In the genomic region with DNA sequence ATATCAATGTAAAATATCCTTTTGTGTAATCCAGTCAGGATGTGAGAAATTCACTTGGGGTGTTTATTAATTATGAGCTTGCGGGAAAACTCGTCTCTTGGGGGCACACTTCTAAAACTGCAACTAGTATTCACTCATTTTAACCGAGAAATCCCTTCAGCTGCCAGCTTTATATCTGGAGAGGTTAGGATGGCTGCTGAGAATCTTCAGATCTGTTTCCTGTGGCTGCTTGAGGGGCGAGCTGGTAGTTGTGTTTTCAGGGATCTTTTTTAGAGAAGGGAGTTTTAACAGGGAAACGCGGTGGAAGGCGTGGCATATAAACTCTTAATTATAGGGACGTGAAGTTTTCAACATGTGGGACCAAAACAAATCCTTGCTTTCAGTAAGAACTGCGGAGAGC, we compare ENCODE assay signal across 8 cellular contexts. TPM values are rescaled to one million over a fixed set of nuclear protein-coding genes. Genes with fewer than 3 reads are reported as not detected.
DNase-seq lines count a peak whose midpoint lies in the region; ATAC-seq, FAIRE-seq and TF ChIP-seq lines count a peak whose summit lies in the region.

No MANE protein-coding gene starts in this region.

- peak overlapping the region; percentile 68; the same call in 1 of the 2 replicates for H3K56ac ChIP-seq in IMR-90 (ENCODE audit: extremely low read depth, insufficient read depth, low read length)

- FAIRE-seq in HepG2 (lab: Jason Lieb, UNC) (no peak), D721Med (lab: Jason Lieb, UNC) (no peak)

- H2BK20ac ChIP-seq in IMR-90 (ENCODE audit: low read depth, low read length), result no peak overlapping the region

- peaks cover 38% of the 10 kb centered on the region for H3K79me2 ChIP-seq in HepG2 (ENCODE audit: insufficient read depth, low read length)

- peak overlapping the region; percentile 68 for H2AK9ac ChIP-seq in IMR-90 (replicated peaks; ENCODE audit: low read depth, low read length, poor library complexity)

- peak overlapping the region; percentile 99 for H3K4me2 ChIP-seq in IMR-90 (ENCODE audit: low read depth, low read length)
- H3K4me2 ChIP-seq in HepG2 (ENCODE audit: low read depth, low read length), result peak overlapping the region; percentile 82

- H2BK5ac ChIP-seq in IMR-90 (ENCODE audit: low read depth, low read length, poor library complexity, severe bottlenecking), result peak overlapping the region; percentile 90

- dilution Hi-C loops in IMR-90 (cut with HindIII; ENCODE audit: low sequenced_read_pairs, unreplicated experiment), result no loop called here

- peak overlapping the region; percentile 7; the same call in 1 of the 2 replicates for H2BK120ac ChIP-seq in IMR-90 (ENCODE audit: low read depth, low read length)

- H3K27ac ChIP-seq in IMR-90 (ENCODE audit: insufficient read depth, low read length), result peak overlapping the region; percentile 75
- H3K27ac ChIP-seq in HepG2 (ENCODE audit: extremely low read length, insufficient read depth, low read length), result no peak overlapping the region
- H3K27ac ChIP-seq in temporal lobe (ENCODE audit: low read depth, low read length), result peak overlapping the region; percentile 27

- peak overlapping the region; percentile 50 for H2AFZ ChIP-seq in IMR-90 (replicated peaks; ENCODE audit: low read length, poor library complexity)
- H2AFZ ChIP-seq in HepG2 (ENCODE audit: low read length), result peak overlapping the region; percentile 40

- peak overlapping the region; percentile 61; the same call in 2 of the 3 replicates for H2BK15ac ChIP-seq in IMR-90 (ENCODE audit: low read depth, low read length)

- H3K23ac ChIP-seq in IMR-90 (ENCODE audit: low read depth, low read length), result peak overlapping the region; percentile 6; the same call in 1 of the 2 replicates

- H3K9me3 ChIP-seq in BE2C, result no peaks in the 10 kb centered on the region
- H3K9me3 ChIP-seq in IMR-90 (ENCODE audit: control insufficient read depth, insufficient read depth, low read length), result no peaks in the 10 kb centered on the region
- no peaks in the 10 kb centered on the region for H3K9me3 ChIP-seq in HepG2 (ENCODE audit: low read length)

- TF ChIP-seq RAD21 in IMR-90 (IDR thresholded peaks at IDR 0.05; ENCODE audit: low read length) (no peak), HepG2 (CRISPR knock-in tag; IDR thresholded peaks at IDR 0.05) (no peak)

- TF ChIP-seq CTCF in BE2C (IDR thresholded peaks at IDR 0.05; ENCODE audit: low read depth, low read length), result no peak
- 0 out of 2 replicates have a peak, but pooled peaks have one; percentile 14 for TF ChIP-seq CTCF in IMR-90 (conservative IDR thresholded peaks at IDR 0.05; ENCODE audit: low read depth, low read length)
- no peak for TF ChIP-seq CTCF in astrocyte of the spinal cord (IDR thresholded peaks at IDR 0.05; ENCODE audit: low read depth, low read length)
- TF ChIP-seq CTCF in HepG2 (CRISPR knock-in tag; IDR thresholded peaks at IDR 0.05), result no peak
- no peak for TF ChIP-seq CTCF in D721Med (IDR thresholded peaks at IDR 0.05; ENCODE audit: insufficient read depth, missing control alignments)

- H2AK5ac ChIP-seq in IMR-90 (ENCODE audit: low read depth, low read length), result no peak overlapping the region; the same call in 1 of the 2 replicates

- H3K14ac ChIP-seq in IMR-90 (replicated peaks; ENCODE audit: low read depth, low read length), result peak overlapping the region; percentile 28

- peak overlapping the region; percentile 83 for H3K4me3 ChIP-seq in BE2C (ENCODE audit: low read depth, low read length)
- H3K4me3 ChIP-seq in IMR-90 (ENCODE audit: insufficient read depth, low read depth, low read length), result peak overlapping the region; percentile 84
- H3K4me3 ChIP-seq in astrocyte of the spinal cord (ENCODE audit: low read depth, low read length), result peak overlapping the region; percentile 87
- H3K4me3 ChIP-seq in HepG2 (replicated peaks in 1 of 3; ENCODE audit: insufficient read depth in 1 of 3, low read depth in 2 of 3, low read length in 3 of 3), result peak overlapping the region; percentile 74 to 97 (median 93)

- peak overlapping the region; percentile 30; the same call in 1 of the 2 replicates for H3K18ac ChIP-seq in IMR-90 (ENCODE audit: low read depth, low read length)

- CTCF ChIA-PET in IMR-90 (lab: Yijun Ruan, JAX) (interaction anchor here (1.2 to 1.8 kb wide), 2 partner anchors 31 to 90 kb away, joined by 3 to 9 read pairs; no protein-coding TSS in a partner anchor), HepG2 (lab: Yijun Ruan, JAX; ENCODE audit: low intra/inter-chr PET ratio, low total read pairs) (no interaction called here)

- H3K79me1 ChIP-seq in IMR-90 (ENCODE audit: low read depth in 1 of 2, low read length in 2 of 2), result peaks cover 3 to 54% of the 10 kb centered on the region in 2 experiments; a peak in 2 of 4 replicates

- H4K20me1 ChIP-seq in IMR-90 (ENCODE audit: insufficient read depth, low read length) (peaks cover 5% of the 10 kb centered on the region; the same call in 1 of the 2 replicates), HepG2 (ENCODE audit: insufficient read depth, low read length) (no peaks in the 10 kb centered on the region)

- in situ Hi-C loops in IMR-90 (cut with MboI; ENCODE audit: low sequenced_read_pairs) (no loop called here), astrocyte of the spinal cord (cut with HindIII; ENCODE audit: low sequenced_read_pairs) (no loop called here), HepG2 (cut with HindIII; ENCODE audit: extremely low pct_ligation_motif_present, low pct_unique_long_range_greater_than_20kb) (no loop called here)

- H3K4me1 ChIP-seq in BE2C (peaks cover 16% of the 10 kb centered on the region), IMR-90 (ENCODE audit: control insufficient read depth, insufficient read depth, low read length) (peaks cover 10% of the 10 kb centered on the region), HepG2 (ENCODE audit: insufficient read depth, low read length) (peaks cover 33% of the 10 kb centered on the region)

- BruUV-seq in IMR-90 (replicated peaks; lab: Mats Ljungman, UMichigan) (no TSS peak), HepG2 (replicated peaks; lab: Mats Ljungman, UMichigan) (TSS peak; percentile 71)

- no peaks in the 10 kb centered on the region; the same call in 1 of the 2 replicates for H3K36me3 ChIP-seq in BE2C
- no peaks in the 10 kb centered on the region for H3K36me3 ChIP-seq in IMR-90 (ENCODE audit: control insufficient read depth, insufficient read depth, low read length)
- H3K36me3 ChIP-seq in HepG2 (replicated peaks in 1 of 2; ENCODE audit: control insufficient read depth in 1 of 2, insufficient read depth in 2 of 2, low read length in 2 of 2), result no peaks in the 10 kb centered on the region

- H4K91ac ChIP-seq in IMR-90 (ENCODE audit: insufficient read depth, low read depth, low read length), result no peak overlapping the region; the same call in 1 of the 2 replicates

- H3K9me1 ChIP-seq in IMR-90 (ENCODE audit: insufficient read depth, low read length), result peaks cover 6% of the 10 kb centered on the region

- TF ChIP-seq EP300 in HepG2 (IDR thresholded peaks at IDR 0.05; ENCODE audit: low read depth in 2 of 2, low read length in 2 of 2) (no peak), HepG2 (CRISPR knock-in tag; IDR thresholded peaks at IDR 0.05; ENCODE audit: borderline replicate concordance) (no peak)

- TF ChIP-seq POLR2A in IMR-90 (IDR thresholded peaks at IDR 0.05; ENCODE audit: low read depth, low read length) (no peak), HepG2 (IDR thresholded peaks at IDR 0.05; ENCODE audit: insufficient read depth in 1 of 2, low read depth in 2 of 2, low read length in 2 of 2) (no peak)

- POLR2A ChIA-PET in IMR-90 (lab: Charles Lee; ENCODE audit: unreplicated experiment) (no interaction called here), HepG2 (lab: Yijun Ruan, JAX) (interaction anchor here (0.8 to 2.9 kb wide), 5 partner anchors 24 to 99 kb away, joined by 3 to 65 read pairs (median 5); no protein-coding TSS in a partner anchor)

- ATAC-seq in IMR-90 (ENCODE audit: low read depth) (no peak), HepG2 (no peak), GM18861 (IDR thresholded peaks at IDR 0.05; ENCODE audit: unreplicated experiment) (no peak)

- 0% methylated on average over 2 of the region's 9 CpGs; no CpG with 5 or more reads in 1 of the 2 experiments for WGBS in IMR-90 (ENCODE audit: extremely low coverage in 2 of 2, insufficient read length in 1 of 2), 2 experiments
- 2% methylated on average over 9 of the region's 9 CpGs for WGBS in HepG2 (ENCODE audit: low lambda C conversion rate)

- no peak for DNase-seq in BE2C
- peak; percentile 41 for DNase-seq in IMR-90
- peak; percentile 61 for DNase-seq in astrocyte of the spinal cord (ENCODE audit: low read depth, low spot score)
- DNase-seq in HepG2 (ENCODE audit: low spot score), result no peak
- DNase-seq in D721Med (ENCODE audit: insufficient read length, low spot score), result no peak
- no peak for DNase-seq in NCI-H1048 (lab: John Stamatoyannopoulos, UW)

- peak overlapping the region; percentile 54; the same call in 1 of the 2 replicates for H4K5ac ChIP-seq in IMR-90 (ENCODE audit: low read depth, low read length)

- H3K9ac ChIP-seq in IMR-90 (ENCODE audit: low read depth, low read length), result peak overlapping the region; percentile 92
- peak overlapping the region; percentile 89; the same call in 1 of the 2 replicates for H3K9ac ChIP-seq in HepG2 (ENCODE audit: insufficient read depth, low read depth, low read length)

- peak overlapping the region; percentile 19; the same call in 1 of the 2 replicates for H3K4ac ChIP-seq in IMR-90 (ENCODE audit: low read depth, low read length)

- H3K27me3 ChIP-seq in BE2C (no peaks in the 10 kb centered on the region), IMR-90 (ENCODE audit: control insufficient read depth, insufficient read depth, low read length) (no peaks in the 10 kb centered on the region), HepG2 (ENCODE audit: control insufficient read depth in 1 of 2, insufficient read depth in 2 of 2, low read length in 2 of 2) (no peaks in the 10 kb centered on the region; a peak in 1 of 5 replicates)

- intact Hi-C loops in IMR-90 (cut with micrococcal nuclease), result loop anchor here (1.0 to 5.0 kb wide), 4 partner anchors 18 to 183 kb away; no protein-coding TSS in a partner anchor
- intact Hi-C loops in HepG2 (cut with micrococcal nuclease; ENCODE audit: unreplicated experiment), result loop anchor here (1.0 to 10.0 kb wide), 3 partner anchors 24 to 180 kb away; no protein-coding TSS in a partner anchor

- H4K8ac ChIP-seq in IMR-90 (ENCODE audit: low read depth in 2 of 2, low read length in 2 of 2), result peak overlapping the region in 1 of 2 experiments; percentile 8; a peak in 2 of 4 replicates

RNA-seq across cellular contexts. Expression of gene PPFIBP1, which starts 0.8 kb away (rescaled TPM):
- 18.4 TPM for polyA plus RNA-seq in BE2C (2012; ENCODE audit: insufficient read depth, insufficient read length, low read depth)
- total RNA-seq in IMR-90 (2012; rRNA removed) (72.2 and 78.6 TPM in 2 replicates), HepG2 (2016; rRNA removed; fragmentation: Illumina TruSeq; extraction: Trizol) (21.8 and 32.0 TPM in 2 replicates), temporal lobe (76.7 TPM)
- polyA plus RNA-seq in IMR-90 (2012; rRNA removed) (27.5 and 30.4 TPM in 2 replicates), HepG2 (2011; rRNA removed) (16.2 and 19.6 TPM in 2 replicates)
- 6.9 and 9.1 TPM in 2 replicates for polyA plus RNA-seq in IMR-90 (2012; cell fraction: cytosol; rRNA removed)
- polyA plus RNA-seq in IMR-90 (2012; cell fraction: nucleus; rRNA removed; ENCODE audit: low replicate concordance), result 14.5 and 64.6 TPM in 2 replicates
- total RNA-seq in HepG2 (2016; cell fraction: cytosol; rRNA removed; fragmentation: Illumina TruSeq; extraction: Trizol; ENCODE audit: low read depth), result 6.2 and 6.4 TPM in 2 replicates
- 21.0 and 26.5 TPM in 2 replicates for total RNA-seq in HepG2 (2016; cell fraction: insoluble cytoplasmic fraction; rRNA removed; fragmentation: Illumina TruSeq; extraction: Trizol)
- 8.1 and 10.1 TPM in 2 replicates for total RNA-seq in HepG2 (2016; cell fraction: membrane; rRNA removed; fragmentation: Illumina TruSeq; extraction: Trizol)
- 35.3 and 36.6 TPM in 2 replicates for total RNA-seq in HepG2 (2016; cell fraction: nucleus; rRNA removed; fragmentation: Illumina TruSeq; extraction: Trizol)
- polyA plus RNA-seq in HepG2 (2011; cell fraction: cytosol; rRNA removed), result 6.6 and 10.3 TPM in 2 replicates
- polyA plus RNA-seq in HepG2 (2011; cell fraction: nucleus; rRNA removed), result 19.9 and 28.8 TPM in 2 replicates
- 14.4 and 17.5 TPM in 2 replicates for polyA plus RNA-seq in HepG2 (2012)
- polyA plus RNA-seq in HepG2 (2016; cell fraction: cytosol; fragmentation: Illumina TruSeq; extraction: Trizol; ENCODE audit: low read depth), result 0.42 and 0.76 TPM in 2 replicates
- polyA plus RNA-seq in HepG2 (2016; cell fraction: insoluble cytoplasmic fraction; fragmentation: Illumina TruSeq; extraction: Trizol; ENCODE audit: low read depth), result 13.2 and 13.8 TPM in 2 replicates
- polyA plus RNA-seq in HepG2 (2016; cell fraction: membrane; fragmentation: Illumina TruSeq; extraction: Trizol; ENCODE audit: low read depth), result 1.9 and 2.3 TPM in 2 replicates
- 21.9 and 25.0 TPM in 2 replicates for polyA plus RNA-seq in HepG2 (2016; cell fraction: nucleus; fragmentation: Illumina TruSeq; extraction: Trizol; ENCODE audit: insufficient read depth, low read depth)
- 18.5 and 40.1 TPM in 2 replicates for polyA minus RNA-seq in HepG2 (2011; rRNA and poly(A)+ RNA removed; ENCODE audit: low replicate concordance)
- polyA minus RNA-seq in HepG2 (2011; cell fraction: cytosol; rRNA and poly(A)+ RNA removed), result 15.6 and 16.2 TPM in 2 replicates
- polyA minus RNA-seq in HepG2 (2011; cell fraction: nucleus; rRNA and poly(A)+ RNA removed), result 89.9 and 122 TPM in 2 replicates

Comparison
In these comparisons a context has a peak if more than half of its experiments do, and no peak if none do; other contexts are left out.
1. DNase-seq: peak in IMR-90 (single experiment) and astrocyte of the spinal cord (single experiment); none in BE2C (single experiment), HepG2 (single experiment), D721Med (single experiment) and NCI-H1048 (single experiment).
2. Peak in every context shown above with its lines, with median percentiles within 50 percentile points of each other: H3K4me3 ChIP-seq.